Comparison of ENCODE assay signal across 8 cellular contexts in the genomic region with DNA sequence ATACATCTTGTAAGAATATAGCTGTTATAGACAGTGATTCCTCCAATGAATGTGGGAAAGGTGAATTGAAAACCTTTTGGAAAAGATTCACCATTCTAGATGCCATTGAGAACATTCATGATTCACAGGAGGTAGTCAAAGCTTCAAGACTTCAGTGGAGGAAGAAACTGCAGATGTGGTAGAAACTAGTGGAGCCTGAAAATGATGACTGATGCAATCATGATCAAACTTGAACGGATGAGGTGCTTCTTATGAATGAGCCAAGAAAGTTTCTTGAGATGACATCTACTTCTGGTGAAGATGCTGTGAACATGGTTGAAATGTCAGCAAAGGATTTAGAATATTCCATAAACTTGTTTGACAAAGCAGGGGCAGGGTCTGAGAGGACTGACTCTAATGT.
"Had no signal": no experiment of that assay in that cellular context is flagged by ENCODE, and none has a peak within 500 bp of the region (broad histone marks: within the 10 kb centered on the region; RNA-seq: fewer than 3 reads in every experiment).

No MANE protein-coding gene starts in this region.

- H3K9me3 Mint-ChIP-seq: GM23338, H9 had no signal

- H3K4me1 Mint-ChIP-seq: GM23338, H9, IgD-negative memory B cell had no signal

- H2AFZ ChIP-seq: GM23338 had no signal

- H3K4me2 ChIP-seq: GM23338 had no signal

- FAIRE-seq: H1, H54, HTR-8/SVneo had no signal

- H3K27me3 Mint-ChIP-seq: IgD-negative memory B cell had no signal

- H3K4me3 ChIP-seq: GM23338 had no signal

- DNase-seq: H9, HCEC 1CT, KBM-7 had no signal

- H3K36me3 Mint-ChIP-seq: IgD-negative memory B cell had no signal

- H3K27ac Mint-ChIP-seq: GM23338, H9, IgD-negative memory B cell had no signal

- H3K4me3 Mint-ChIP-seq: GM23338, H9, IgD-negative memory B cell had no signal

- ATAC-seq: GM23338 had no signal
